1 cellular context compared by ENCODE assay signal in the genomic region with DNA sequence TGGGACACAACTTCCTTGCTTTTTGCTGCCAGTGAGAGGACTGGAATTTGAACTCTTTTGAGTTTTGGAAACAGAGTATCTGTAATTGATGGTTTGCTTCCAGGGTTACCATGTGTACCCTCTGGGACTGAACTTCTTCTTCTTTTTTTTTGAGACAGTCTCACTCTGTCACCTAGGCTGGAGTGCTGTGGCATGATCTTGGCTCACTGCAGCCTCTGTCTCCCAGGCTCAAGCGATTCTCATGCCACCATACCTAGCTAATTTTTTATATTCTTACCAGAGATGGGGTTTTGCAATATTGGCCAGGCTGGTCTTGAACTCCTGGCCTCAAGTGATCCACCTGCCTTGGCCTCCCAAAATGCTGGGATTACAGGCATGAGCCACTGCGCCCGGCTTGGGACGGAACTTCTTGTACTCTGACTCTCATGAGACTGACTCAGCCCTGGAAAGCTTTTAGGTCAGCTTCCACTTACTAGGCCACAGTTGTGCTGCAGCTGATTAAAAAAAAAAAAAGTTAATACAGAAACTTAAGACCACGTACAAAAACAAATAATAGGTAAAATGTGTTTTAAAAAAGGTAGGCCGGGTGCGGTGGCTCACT.
TF ChIP-seq lines count a peak whose summit lies in the region.

No MANE protein-coding gene starts in this region.

TF ChIP-seq in WTC11, 78 proteins besides CTCF, POLR2A, EP300 and RAD21 (continued from another document):
- TF ChIP-seq, protein P1, sequence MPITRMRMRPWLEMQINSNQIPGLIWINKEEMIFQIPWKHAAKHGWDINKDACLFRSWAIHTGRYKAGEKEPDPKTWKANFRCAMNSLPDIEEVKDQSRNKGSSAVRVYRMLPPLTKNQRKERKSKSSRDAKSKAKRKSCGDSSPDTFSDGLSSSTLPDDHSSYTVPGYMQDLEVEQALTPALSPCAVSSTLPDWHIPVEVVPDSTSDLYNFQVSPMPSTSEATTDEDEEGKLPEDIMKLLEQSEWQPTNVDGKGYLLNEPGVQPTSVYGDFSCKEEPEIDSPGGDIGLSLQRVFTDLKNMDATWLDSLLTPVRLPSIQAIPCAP (CRISPR knock-in tag; IDR thresholded peaks at IDR 0.05) = no peak
- TF ChIP-seq OVOL2 (CRISPR knock-in tag; IDR thresholded peaks at IDR 0.05; ENCODE audit: borderline replicate concordance) (no peak), ZNF121 (CRISPR knock-in tag; IDR thresholded peaks at IDR 0.05) (no peak), TP53 (CRISPR knock-in tag; IDR thresholded peaks at IDR 0.05) (no peak), NR3C1 (CRISPR knock-in tag; conservative IDR thresholded peaks at IDR 0.05; ENCODE audit: low read depth) (no peak)
- TF ChIP-seq, protein P2, sequence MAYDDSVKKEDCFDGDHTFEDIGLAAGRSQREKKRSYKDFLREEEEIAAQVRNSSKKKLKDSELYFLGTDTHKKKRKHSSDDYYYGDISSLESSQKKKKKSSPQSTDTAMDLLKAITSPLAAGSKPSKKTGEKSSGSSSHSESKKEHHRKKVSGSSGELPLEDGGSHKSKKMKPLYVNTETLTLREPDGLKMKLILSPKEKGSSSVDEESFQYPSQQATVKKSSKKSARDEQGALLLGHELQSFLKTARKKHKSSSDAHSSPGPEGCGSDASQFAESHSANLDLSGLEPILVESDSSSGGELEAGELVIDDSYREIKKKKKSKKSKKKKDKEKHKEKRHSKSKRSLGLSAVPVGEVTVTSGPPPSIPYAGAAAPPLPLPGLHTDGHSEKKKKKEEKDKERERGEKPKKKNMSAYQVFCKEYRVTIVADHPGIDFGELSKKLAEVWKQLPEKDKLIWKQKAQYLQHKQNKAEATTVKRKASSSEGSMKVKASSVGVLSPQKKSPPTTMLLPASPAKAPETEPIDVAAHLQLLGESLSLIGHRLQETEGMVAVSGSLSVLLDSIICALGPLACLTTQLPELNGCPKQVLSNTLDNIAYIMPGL (CRISPR knock-in tag; IDR thresholded peaks at IDR 0.05) = no peak
- TF ChIP-seq, protein P3, sequence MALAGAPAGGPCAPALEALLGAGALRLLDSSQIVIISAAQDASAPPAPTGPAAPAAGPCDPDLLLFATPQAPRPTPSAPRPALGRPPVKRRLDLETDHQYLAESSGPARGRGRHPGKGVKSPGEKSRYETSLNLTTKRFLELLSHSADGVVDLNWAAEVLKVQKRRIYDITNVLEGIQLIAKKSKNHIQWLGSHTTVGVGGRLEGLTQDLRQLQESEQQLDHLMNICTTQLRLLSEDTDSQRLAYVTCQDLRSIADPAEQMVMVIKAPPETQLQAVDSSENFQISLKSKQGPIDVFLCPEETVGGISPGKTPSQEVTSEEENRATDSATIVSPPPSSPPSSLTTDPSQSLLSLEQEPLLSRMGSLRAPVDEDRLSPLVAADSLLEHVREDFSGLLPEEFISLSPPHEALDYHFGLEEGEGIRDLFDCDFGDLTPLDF (CRISPR knock-in tag; IDR thresholded peaks at IDR 0.05) = no peak
